ENCODE assay signal across 25 cellular contexts in genomic region chr2:128568106-128568505, GRCh38.
"Had no signal": no experiment of that assay in that cellular context is flagged by ENCODE, and none has a peak within 500 bp of the region (broad histone marks: within the 10 kb centered on the region; RNA-seq: fewer than 3 reads in every experiment).

No MANE protein-coding gene starts in this region.

- H3K27ac Mint-ChIP-seq: activated B cell treated with CpG ODN at 0.5 μM for 24 hours; activated CD4-positive, alpha-beta memory T cell treated with anti-CD3 and anti-CD28 coated beads for 36 hours; activated naive CD8-positive, alpha-beta T cell treated with anti-CD3 and anti-CD28 coated beads, Interleukin-2, amount 10 ng/mL, durations not matched to agents 7 days and 5 days; activated T-helper 17 cell treated with anti-CD3 and anti-CD28 coated beads, Interleukin-2, amount 50 U/mL, for 72 hours; brain; natural killer cell; T-cell had no signal

- H3K36me3 ChIP-seq: colonic mucosa, gastroesophageal sphincter, heart left ventricle, neutrophil, spleen had no signal

- H3K4me1 ChIP-seq: colonic mucosa had no signal

- H3K9me3 Mint-ChIP-seq: activated B cell treated with CpG ODN at 0.5 μM for 24 hours; activated CD4-positive, alpha-beta memory T cell treated with anti-CD3 and anti-CD28 coated beads for 36 hours; activated naive CD8-positive, alpha-beta T cell treated with anti-CD3 and anti-CD28 coated beads, Interleukin-2, amount 10 ng/mL, durations not matched to agents 7 days and 5 days; activated T-helper 17 cell treated with anti-CD3 and anti-CD28 coated beads, Interleukin-2, amount 50 U/mL, for 72 hours; natural killer cell; T-cell had no signal

- H3K4me3 ChIP-seq: colonic mucosa, gastroesophageal sphincter, heart left ventricle, spleen had no signal

- H3K4me3 Mint-ChIP-seq: activated B cell treated with CpG ODN at 0.5 μM for 24 hours; activated CD4-positive, alpha-beta memory T cell treated with anti-CD3 and anti-CD28 coated beads for 36 hours; activated naive CD8-positive, alpha-beta T cell treated with anti-CD3 and anti-CD28 coated beads, Interleukin-2, amount 10 ng/mL, durations not matched to agents 7 days and 5 days; activated T-helper 17 cell treated with anti-CD3 and anti-CD28 coated beads, Interleukin-2, amount 50 U/mL, for 72 hours; brain; natural killer cell; T-cell had no signal

- ATAC-seq: activated T-helper 17 cell treated with anti-CD3 and anti-CD28 coated beads, Interleukin-2, amount 50 U/mL, for 72 hours; esophagus mucosa; gastroesophageal sphincter; heart left ventricle; left ventricle myocardium superior; natural killer cell; SK-N-SH treated with all-trans-retinoic acid at 6 μM for 48 hours; T-cell had no signal

- H3K27me3 Mint-ChIP-seq: activated B cell treated with CpG ODN at 0.5 μM for 24 hours; activated CD4-positive, alpha-beta memory T cell treated with anti-CD3 and anti-CD28 coated beads for 36 hours had no signal

- DNase-seq: activated B cell treated with CpG ODN at 0.5 μM for 24 hours; activated CD4-positive, alpha-beta memory T cell treated with anti-CD3 and anti-CD28 coated beads for 36 hours; activated CD4-positive, alpha-beta T cell treated with anti-CD3 and anti-CD28 coated beads for 4 hours; activated naive CD4-positive, alpha-beta T cell; activated naive CD8-positive, alpha-beta T cell treated with anti-CD3 and anti-CD28 coated beads, Interleukin-2, amount 10 ng/mL, durations not matched to agents 7 days and 5 days; activated T-cell treated with anti-CD3 and anti-CD28 coated beads, Interleukin-2, amount 50 U/mL, for 1 hour; amygdala; caudate nucleus; colonic mucosa; effector CD4-positive, alpha-beta T cell; heart left ventricle; left ventricle myocardium superior; mesenchymal stem cell; natural killer cell; spleen; stimulated activated naive CD4-positive, alpha-beta T cell; T-cell had no signal

- H3K27me3 ChIP-seq: colonic mucosa, gastroesophageal sphincter, heart left ventricle, neutrophil, spleen had no signal

- FAIRE-seq: keratinocyte, urothelium cell line had no signal

- H3K27ac ChIP-seq: colonic mucosa, gastroesophageal sphincter, heart left ventricle, neutrophil, spleen had no signal

- H3K9me3 ChIP-seq: colonic mucosa, gastroesophageal sphincter, heart left ventricle, neutrophil, spleen had no signal

- H3K4me1 Mint-ChIP-seq: activated B cell treated with CpG ODN at 0.5 μM for 24 hours; activated naive CD8-positive, alpha-beta T cell treated with anti-CD3 and anti-CD28 coated beads, Interleukin-2, amount 10 ng/mL, durations not matched to agents 7 days and 5 days; activated T-helper 17 cell treated with anti-CD3 and anti-CD28 coated beads, Interleukin-2, amount 50 U/mL, for 72 hours; natural killer cell; T-cell had no signal

- H3K36me3 Mint-ChIP-seq: activated CD4-positive, alpha-beta memory T cell treated with anti-CD3 and anti-CD28 coated beads for 36 hours; activated naive CD8-positive, alpha-beta T cell treated with anti-CD3 and anti-CD28 coated beads, Interleukin-2, amount 10 ng/mL, durations not matched to agents 7 days and 5 days; brain; natural killer cell; T-cell had no signal
